ENCODE assay signal across 17 cellular contexts in the genomic region with DNA sequence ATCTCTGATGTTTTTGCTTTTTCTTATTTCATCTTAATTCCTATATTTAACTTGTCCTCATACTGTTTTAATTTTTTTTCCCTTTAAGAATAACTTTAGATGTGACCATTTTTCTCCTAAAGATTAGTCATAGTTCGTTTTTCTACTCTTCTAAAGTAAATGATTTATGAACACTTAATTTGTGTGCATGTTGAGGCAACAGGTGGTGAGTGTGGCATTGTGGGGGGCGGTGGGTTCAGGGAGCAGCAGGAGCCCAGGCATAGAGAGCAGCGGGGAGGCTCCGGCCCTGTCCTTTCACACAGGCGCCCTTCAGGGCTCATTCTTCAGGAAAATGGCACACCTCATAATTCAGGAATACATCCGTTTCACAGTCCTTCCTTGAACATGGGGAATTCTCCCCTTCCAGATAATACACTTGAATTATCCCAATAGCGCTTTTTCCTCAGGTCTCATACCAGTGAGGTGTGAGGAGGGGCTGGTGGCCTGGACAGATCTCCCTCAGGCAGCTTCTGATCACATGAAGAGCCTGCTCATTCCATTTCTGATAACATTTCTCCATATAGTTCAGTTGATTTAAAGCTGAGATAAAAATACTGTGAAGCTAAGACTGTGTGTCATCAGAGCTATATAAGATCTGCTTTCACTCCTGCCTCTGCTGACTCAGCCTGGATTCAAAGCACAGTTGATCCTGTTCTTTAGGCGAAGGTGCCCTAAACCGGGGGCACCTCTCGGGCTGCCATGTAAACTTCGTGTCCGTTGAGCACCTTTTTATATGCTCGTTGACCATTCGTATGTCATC. TPM values are rescaled to one million over a fixed set of nuclear protein-coding genes. Genes with fewer than 3 reads are reported as not detected.
DNase-seq lines count a peak whose midpoint lies in the region; ATAC-seq and TF ChIP-seq lines count a peak whose summit lies in the region.
"Had no signal": no experiment of that assay in that cellular context is flagged by ENCODE, and none has a peak within 500 bp of the region (broad histone marks: within the 10 kb centered on the region; RNA-seq: fewer than 3 reads in every experiment).

No MANE protein-coding gene starts in this region.

- no peak overlapping the region for H4K12ac ChIP-seq in trophoblast cell (ENCODE audit: low read depth, low read length)

- H3K36me3 Mint-ChIP-seq in GM23338 (ENCODE audit: low read depth) (peaks cover 80% of the 10 kb centered on the region), endothelial cell (ENCODE audit: low read depth, unreplicated experiment) (peaks cover 54% of the 10 kb centered on the region), Calu3 (ENCODE audit: insufficient read depth, unreplicated experiment) (peaks cover 7% of the 10 kb centered on the region)

- no peak for TF ChIP-seq CTCF in GM23338 (conservative IDR thresholded peaks at IDR 0.05; ENCODE audit: low read depth in 2 of 2)
- no peak for TF ChIP-seq CTCF in endothelial cell (IDR thresholded peaks at IDR 0.05; ENCODE audit: unreplicated experiment)
- no peak for TF ChIP-seq CTCF in tibial artery (IDR thresholded peaks at IDR 0.05)
- no peak for TF ChIP-seq CTCF in Calu3 (IDR thresholded peaks at IDR 0.05; ENCODE audit: unreplicated experiment)

- no peaks in the 10 kb centered on the region for H3K79me1 ChIP-seq in trophoblast cell (ENCODE audit: low read length)

- no peak overlapping the region for H4K91ac ChIP-seq in trophoblast cell (ENCODE audit: low read depth, low read length)

- H3K4me3 Mint-ChIP-seq in GM23338 = no peak overlapping the region
- H3K4me3 Mint-ChIP-seq in endothelial cell (ENCODE audit: unreplicated experiment) = no peak overlapping the region
- no peak overlapping the region for H3K4me3 Mint-ChIP-seq in Calu3 (ENCODE audit: low read depth, unreplicated experiment)
- H3K4me3 Mint-ChIP-seq: activated CD4-positive, alpha-beta T cell treated with anti-CD3 and anti-CD28 coated beads, Interleukin-2, amount 10 ng/mL, durations not matched to agents 7 days and 5 days had no signal

- H3K79me2 ChIP-seq in GM23338 (replicated peaks; ENCODE audit: insufficient read depth) (peaks cover 92% of the 10 kb centered on the region), trophoblast cell (ENCODE audit: control insufficient read depth, insufficient read depth, low read length, poor library complexity) (peaks cover 7% of the 10 kb centered on the region)

- H2AFZ ChIP-seq in GM23338 (no peak overlapping the region), trophoblast cell (ENCODE audit: insufficient read depth, low read length, poor library complexity) (no peak overlapping the region)
- H2AFZ ChIP-seq: parathyroid adenoma had no signal

- H3K4me3 ChIP-seq in GM23338 (no peak overlapping the region), SJCRH30 (no peak overlapping the region), trophoblast cell (ENCODE audit: low read depth, low read length) (no peak overlapping the region), tibial artery (no peak overlapping the region)
- H3K4me3 ChIP-seq: mucosa of descending colon, SJSA1 had no signal

- H3K9ac ChIP-seq in trophoblast cell (ENCODE audit: low read length) = no peak overlapping the region
- H3K9ac ChIP-seq: parathyroid adenoma had no signal

- CTCF ChIA-PET in Calu3 (lab: Charles Lee) = interaction anchor here (0.6 kb wide), 1 partner anchor 86 kb away, joined by 3 read pairs; no protein-coding TSS in a partner anchor

- H3K4me1 Mint-ChIP-seq in GM23338 = no peaks in the 10 kb centered on the region; the same call in 2 of the 3 replicates
- H3K4me1 Mint-ChIP-seq in endothelial cell (ENCODE audit: unreplicated experiment) = no peaks in the 10 kb centered on the region
- H3K4me1 Mint-ChIP-seq in Calu3 (ENCODE audit: low read depth, unreplicated experiment) = no peaks in the 10 kb centered on the region

- H3K9me3 ChIP-seq in SJCRH30 (replicated peaks) = peaks cover 3% of the 10 kb centered on the region; the same call in 1 of the 2 replicates
- H3K9me3 ChIP-seq in trophoblast cell (ENCODE audit: insufficient read depth, low read depth, low read length) = no peaks in the 10 kb centered on the region
- H3K9me3 ChIP-seq in tibial artery = no peaks in the 10 kb centered on the region
- H3K9me3 ChIP-seq: mucosa of descending colon, SJSA1 had no signal

- no TSS peak for BruUV-seq in Calu3 (replicated peaks; lab: Mats Ljungman, UMichigan)

- H3K4me1 ChIP-seq in GM23338 (ENCODE audit: insufficient read depth) (no peaks in the 10 kb centered on the region; the same call in 1 of the 2 replicates), SJCRH30 (peaks cover 3% of the 10 kb centered on the region; the same call in 1 of the 2 replicates), trophoblast cell (ENCODE audit: control insufficient read depth in 1 of 2, insufficient read depth in 2 of 2, low read length in 2 of 2) (peaks cover 3 to 5% of the 10 kb centered on the region in 2 experiments), tibial artery (peaks cover 0 to 7% (median 3%) of the 10 kb centered on the region in 4 donors)
- H3K4me1 ChIP-seq: SJSA1 had no signal

- H3K18ac ChIP-seq in trophoblast cell (ENCODE audit: low read length) = no peak overlapping the region

- H3K23ac ChIP-seq in trophoblast cell (ENCODE audit: low read length) = no peak overlapping the region

- peak overlapping the region; percentile 58 for H3K14ac ChIP-seq in trophoblast cell (ENCODE audit: low read length)

- H3K9me3 Mint-ChIP-seq in GM23338 (peaks cover 3% of the 10 kb centered on the region; the same call in 1 of the 3 replicates), endothelial cell (ENCODE audit: unreplicated experiment) (no peaks in the 10 kb centered on the region), Calu3 (ENCODE audit: low read depth, unreplicated experiment) (no peaks in the 10 kb centered on the region)

- peaks cover 2% of the 10 kb centered on the region for H3K27me3 Mint-ChIP-seq in GM23338 (ENCODE audit: insufficient read depth, low read depth, poor library complexity)
- H3K27me3 Mint-ChIP-seq in endothelial cell (ENCODE audit: unreplicated experiment) = peaks cover 3% of the 10 kb centered on the region
- H3K27me3 Mint-ChIP-seq in Calu3 (ENCODE audit: unreplicated experiment) = no peaks in the 10 kb centered on the region
- H3K27me3 Mint-ChIP-seq: activated CD4-positive, alpha-beta T cell treated with anti-CD3 and anti-CD28 coated beads, Interleukin-2, amount 10 ng/mL, durations not matched to agents 7 days and 5 days had no signal

- no peaks in the 10 kb centered on the region; the same call in 1 of the 2 replicates for H3K9me2 ChIP-seq in GM23338 (ENCODE audit: insufficient read depth)

- H3K27me3 ChIP-seq in GM23338 (ENCODE audit: insufficient read depth) (no peaks in the 10 kb centered on the region), SJCRH30 (no peaks in the 10 kb centered on the region), trophoblast cell (ENCODE audit: insufficient read depth, low read length) (no peaks in the 10 kb centered on the region), tibial artery (no peaks in the 10 kb centered on the region)
- H3K27me3 ChIP-seq: SJSA1 had no signal

- peak overlapping the region; percentile 48 for H3K4ac ChIP-seq in trophoblast cell (ENCODE audit: low read depth, low read length)

- H3K27ac ChIP-seq in GM23338 (ENCODE audit: low read depth) = no peak overlapping the region
- no peak overlapping the region for H3K27ac ChIP-seq in SJCRH30
- peak overlapping the region; percentile 20 for H3K27ac ChIP-seq in trophoblast cell (ENCODE audit: low read depth, low read length)
- H3K27ac ChIP-seq in tibial artery = no peak overlapping the region
- H3K27ac ChIP-seq: parathyroid adenoma, SJSA1 had no signal

- H4K8ac ChIP-seq in trophoblast cell (ENCODE audit: low read depth, low read length) = no peak overlapping the region

- intact Hi-C loops in tibial artery (cut with DNase I; ENCODE audit: low total_unique reads) = no loop called here
- intact Hi-C loops in Calu3 (cut with micrococcal nuclease; ENCODE audit: unreplicated experiment) = no loop called here

- WGBS in trophoblast cell (ENCODE audit: extremely low coverage, insufficient coverage, insufficient read length) = no CpG with 5 or more reads among the region's 14 CpGs

- no peak overlapping the region for H2BK120ac ChIP-seq in trophoblast cell (ENCODE audit: insufficient read depth, low read length, poor library complexity)

- no peak overlapping the region for H2BK5ac ChIP-seq in trophoblast cell (ENCODE audit: low read depth, low read length, poor library complexity)

- H4K20me1 ChIP-seq in GM23338 (replicated peaks; ENCODE audit: insufficient read depth) = peaks cover 7% of the 10 kb centered on the region

- H3K4me2 ChIP-seq in GM23338 (no peak overlapping the region), trophoblast cell (ENCODE audit: low read length) (no peak overlapping the region)

- no peak for ATAC-seq in GM23338
- no peak for ATAC-seq in HG03520 (IDR thresholded peaks at IDR 0.05; ENCODE audit: unreplicated experiment)
- ATAC-seq: esophagus mucosa, mucosa of descending colon had no signal

- H2AK5ac ChIP-seq in trophoblast cell (ENCODE audit: low read length) = no peak overlapping the region

- H2BK12ac ChIP-seq in trophoblast cell (ENCODE audit: low read length) = no peak overlapping the region

- H3K36me3 ChIP-seq in GM23338 (ENCODE audit: insufficient read depth) (peaks cover 14% of the 10 kb centered on the region), SJCRH30 (peaks cover 45% of the 10 kb centered on the region), trophoblast cell (ENCODE audit: control insufficient read depth in 1 of 2, insufficient read depth in 2 of 2, low read length in 2 of 2) (peaks cover 32 to 40% of the 10 kb centered on the region in 2 experiments), tibial artery (peaks cover 22 to 50% (median 38%) of the 10 kb centered on the region in 3 donors)

- DNase-seq in GM23338 (ENCODE audit: low spot score) (no peak), SJCRH30 (peak; percentile 29 to 31), endothelial cell (ENCODE audit: low spot score) (no peak), trophoblast cell (peak; percentile 68 to 83), tibial artery (no peak), Calu3 (no peak)
- DNase-seq: activated CD4-positive, alpha-beta T cell treated with anti-CD3 and anti-CD28 coated beads, Interleukin-2, amount 10 ng/mL, durations not matched to agents 7 days and 5 days; aorta; DMS79; mucosa of descending colon; NCI-H1694 treated with DMSO at 0.1 percent for 48 hours; NCI-H510A; stimulated activated CD4-positive, alpha-beta T cell treated with anti-CD3 and anti-CD28 coated beads, Interleukin-15, amount 100 ng/mL, for 24 hours had no signal

- H3F3A ChIP-seq in GM23338 (replicated peaks; ENCODE audit: low read depth) = no peaks in the 10 kb centered on the region

- H3K27ac Mint-ChIP-seq in GM23338 (peak overlapping the region; percentile 38; the same call in 1 of the 2 replicates), endothelial cell (ENCODE audit: unreplicated experiment) (peak overlapping the region; percentile 18), Calu3 (ENCODE audit: unreplicated experiment) (no peak overlapping the region)
- H3K27ac Mint-ChIP-seq: activated CD4-positive, alpha-beta T cell treated with anti-CD3 and anti-CD28 coated beads, Interleukin-2, amount 10 ng/mL, durations not matched to agents 7 days and 5 days had no signal

RNA-seq across cellular contexts. Expression of a gene that starts 40.2 kb away (rescaled TPM):
- total RNA-seq in GM23338 (2014; rRNA removed; shearing (Covaris generic)) = 63.3 and 71.3 TPM in 2 replicates
- polyA plus RNA-seq in GM23338 (2016; fragmentation: Nextera tagmentation; extraction: Ambion mirVana) = 29.0 and 35.6 TPM in 2 replicates
- total RNA-seq in SJCRH30 (2014; rRNA removed; shearing (Covaris generic)) = 92.6 and 94.4 TPM in 2 replicates
- total RNA-seq in endothelial cell (ENCODE audit: unreplicated experiment) (54.5 TPM), Calu3 (2022) (37.8 and 39.4 TPM in 2 replicates)
- 78.0 and 80.3 TPM in 2 replicates for polyA plus RNA-seq in trophoblast cell (2013)

Comparison
In these comparisons a context has a peak if more than half of its experiments do, and no peak if none do; other contexts are left out.
1. DNase-seq: peak in SJCRH30 (2 of 2) and trophoblast cell (2 of 2); none in GM23338 (single experiment), endothelial cell (single experiment), tibial artery (0 of 2) and Calu3 (single experiment).